25 cellular contexts compared by ENCODE assay signal in genomic region chr1:226558293-226558692, GRCh38. TPM values are rescaled to one million over a fixed set of nuclear protein-coding genes. Genes with fewer than 3 reads are reported as not detected.
"Had no signal": no experiment of that assay in that cellular context is flagged by ENCODE, and none has a peak within 500 bp of the region (broad histone marks: within the 10 kb centered on the region; RNA-seq: fewer than 3 reads in every experiment).

No MANE protein-coding gene starts in this region.

- ATAC-seq: activated naive CD4-positive, alpha-beta T cell treated with anti-CD3 and anti-CD28 coated beads, Interleukin-2, amount 50 U/mL, for 72 hours; esophagus mucosa; foreskin keratinocyte; left lung; naive thymus-derived CD4-positive, alpha-beta T cell; pancreas had no signal

- H3K9me3 ChIP-seq: heart left ventricle, left lung, pancreas, prostate gland, spleen, suprapubic skin, tibial artery had no signal

- FAIRE-seq: bronchial epithelial cell, kidney, pancreas had no signal

- H3K4me1 ChIP-seq: foreskin keratinocyte, left lung, pancreas, prostate gland, spleen, suprapubic skin had no signal

- H3K4me3 ChIP-seq: heart left ventricle, left lung, lung, pancreas, prostate gland, spleen, suprapubic skin, tibial artery had no signal

- H3K36me3 ChIP-seq: heart left ventricle, left lung, pancreas, prostate gland, spleen, suprapubic skin, tibial artery had no signal

- H3K27me3 ChIP-seq: heart left ventricle, pancreas, tibial artery had no signal

- DNase-seq: activated CD4-positive, alpha-beta memory T cell treated with anti-CD3 and anti-CD28 coated beads, Interleukin-2, amount 10 ng/mL, durations not matched to agents 7 days and 5 days; activated CD4-positive, alpha-beta T cell treated with anti-CD3 and anti-CD28 coated beads, Interleukin-2, amount 10 ng/mL, durations not matched to agents 24 days and 14 days; activated CD4-positive, CD25-positive, alpha-beta regulatory T cell treated with anti-CD3 and anti-CD28 coated beads, Interleukin-2, amount 50 U/mL, for 72 hours; activated CD8-positive, alpha-beta memory T cell treated with anti-CD3 and anti-CD28 coated beads, Interleukin-2, amount 50 U/mL, for 48 hours; activated T-cell treated with anti-CD3 and anti-CD28 coated beads, Interleukin-2, amount 50 U/mL, for 24 hours; anterior cingulate cortex; endodermal cell; foreskin keratinocyte; heart left ventricle; hypothalamus; immature natural killer cell; kidney; left lung; naive thymus-derived CD4-positive, alpha-beta T cell; pancreas; spleen; stimulated activated naive CD4-positive, alpha-beta T cell had no signal

- H3K27ac ChIP-seq: foreskin keratinocyte, heart left ventricle, left lung, pancreas, prostate gland, spleen, suprapubic skin, tibial artery had no signal

RNA-seq across cellular contexts. Expression of gene STUM, which starts 9.7 kb away (rescaled TPM):
- total RNA-seq: activated CD4-positive, alpha-beta memory T cell treated with anti-CD3 and anti-CD28 coated beads, Interleukin-2, amount 10 ng/mL, durations not matched to agents 7 days and 5 days; activated CD4-positive, alpha-beta T cell treated with anti-CD3 and anti-CD28 coated beads, Interleukin-2, amount 10 ng/mL, durations not matched to agents 24 days and 14 days; activated naive CD4-positive, alpha-beta T cell treated with anti-CD3 and anti-CD28 coated beads, Interleukin-2, amount 50 U/mL, for 72 hours; bronchial epithelial cell; foreskin keratinocyte; naive thymus-derived CD4-positive, alpha-beta T cell; T-helper 1 cell treated with Interleukin-12 subunit alpha and Interleukin-12 subunit beta and Interleukin-4 antibody, amounts not matched to agents 30 ng/mL and 1 ng/mL, for 36 hours had no signal
- polyA plus RNA-seq: foreskin keratinocyte; immature natural killer cell; naive thymus-derived CD4-positive, alpha-beta T cell had no signal
